6 cellular contexts compared by ENCODE assay signal in the genomic region with DNA sequence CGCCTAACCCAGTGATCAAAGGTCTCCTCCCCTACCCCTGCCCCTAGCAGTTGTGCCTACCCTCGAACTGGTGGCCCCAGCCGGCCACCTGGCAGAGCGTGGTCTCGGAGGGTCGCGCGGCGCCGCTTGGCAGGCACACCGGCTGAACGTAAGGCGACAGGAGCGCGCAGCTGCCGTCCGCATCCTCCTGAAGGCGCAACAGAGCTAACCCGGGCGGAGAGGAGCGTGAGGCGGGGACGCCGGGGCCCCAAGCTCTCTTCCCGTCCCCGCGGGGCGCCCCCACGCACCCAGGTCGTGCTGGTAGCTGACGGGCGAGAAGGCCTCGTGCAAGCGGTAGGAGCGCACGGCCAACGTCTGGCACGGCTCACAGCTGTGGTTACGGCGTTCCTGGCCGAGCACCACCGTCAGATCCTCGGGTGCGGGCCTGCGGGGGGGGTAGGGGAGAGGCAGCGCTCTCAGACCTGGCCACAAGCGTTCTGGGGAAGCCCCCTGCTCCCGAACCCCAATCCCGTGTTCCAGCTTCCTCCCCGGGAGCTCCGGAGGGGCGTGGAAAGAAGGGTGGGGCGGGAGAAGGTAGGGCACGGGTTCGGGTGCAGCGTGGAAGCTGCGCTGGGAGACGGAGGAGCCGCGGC.
DNase-seq lines count a peak whose midpoint lies in the region; ATAC-seq and TF ChIP-seq lines count a peak whose summit lies in the region.

No MANE protein-coding gene starts in this region.

- peaks cover 27% of the 10 kb centered on the region for H3K27me3 Mint-ChIP-seq in stimulated activated memory B cell treated with anti-CD40 and anti-IgM and Interleukin-4, amounts not matched to agents 10 μg/mL and 1 μg/mL and 100 μg/mL, for 72 hours

- peak; percentile 18 for ATAC-seq in HG02798 (IDR thresholded peaks at IDR 0.05; ENCODE audit: poor library complexity, unreplicated experiment)
- peak; percentile 9 for ATAC-seq in stimulated activated memory B cell treated with anti-CD40 and anti-IgM and Interleukin-4, amounts not matched to agents 10 μg/mL and 1 μg/mL and 100 μg/mL, for 72 hours

- TF ChIP-seq CTCF in GM10266 (IDR thresholded peaks at IDR 0.05; ENCODE audit: control insufficient read depth, insufficient read depth, low read depth, missing control alignments) = peak; percentile 11
- TF ChIP-seq CTCF in fibroblast of mammary gland (conservative IDR thresholded peaks at IDR 0.05; ENCODE audit: control insufficient read depth, insufficient read depth, low read depth, low read length) = no peak

- no peaks in the 10 kb centered on the region for H3K36me3 Mint-ChIP-seq in stimulated activated memory B cell treated with anti-CD40 and anti-IgM and Interleukin-4, amounts not matched to agents 10 μg/mL and 1 μg/mL and 100 μg/mL, for 72 hours

- H3K4me3 Mint-ChIP-seq in stimulated activated memory B cell treated with anti-CD40 and anti-IgM and Interleukin-4, amounts not matched to agents 10 μg/mL and 1 μg/mL and 100 μg/mL, for 72 hours = peak overlapping the region; percentile 77

- DNase-seq in GM10266 (ENCODE audit: extremely low spot score) = peak; percentile 65
- DNase-seq in T-helper 9 cell = peak; percentile 55
- DNase-seq in fibroblast of mammary gland (ENCODE audit: low read depth) = no peak
- DNase-seq in KG1 (lab: John Stamatoyannopoulos, UW) = no peak

- peak overlapping the region; percentile 51 for H3K4me3 ChIP-seq in fibroblast of mammary gland (ENCODE audit: control insufficient read depth, low read depth, low read length)

- H3K4me1 Mint-ChIP-seq in stimulated activated memory B cell treated with anti-CD40 and anti-IgM and Interleukin-4, amounts not matched to agents 10 μg/mL and 1 μg/mL and 100 μg/mL, for 72 hours = peaks cover 43% of the 10 kb centered on the region

- peak overlapping the region; percentile 27 for H3K27ac Mint-ChIP-seq in stimulated activated memory B cell treated with anti-CD40 and anti-IgM and Interleukin-4, amounts not matched to agents 10 μg/mL and 1 μg/mL and 100 μg/mL, for 72 hours

- no peaks in the 10 kb centered on the region for H3K9me3 Mint-ChIP-seq in stimulated activated memory B cell treated with anti-CD40 and anti-IgM and Interleukin-4, amounts not matched to agents 10 μg/mL and 1 μg/mL and 100 μg/mL, for 72 hours

Comparison
In these comparisons a context has a peak if more than half of its experiments do, and no peak if none do; other contexts are left out.
1. DNase-seq: peak in GM10266 (single experiment) and T-helper 9 cell (single experiment); none in fibroblast of mammary gland (single experiment) and KG1 (single experiment).